ENCODE assay signal across 8 cellular contexts in the genomic region with DNA sequence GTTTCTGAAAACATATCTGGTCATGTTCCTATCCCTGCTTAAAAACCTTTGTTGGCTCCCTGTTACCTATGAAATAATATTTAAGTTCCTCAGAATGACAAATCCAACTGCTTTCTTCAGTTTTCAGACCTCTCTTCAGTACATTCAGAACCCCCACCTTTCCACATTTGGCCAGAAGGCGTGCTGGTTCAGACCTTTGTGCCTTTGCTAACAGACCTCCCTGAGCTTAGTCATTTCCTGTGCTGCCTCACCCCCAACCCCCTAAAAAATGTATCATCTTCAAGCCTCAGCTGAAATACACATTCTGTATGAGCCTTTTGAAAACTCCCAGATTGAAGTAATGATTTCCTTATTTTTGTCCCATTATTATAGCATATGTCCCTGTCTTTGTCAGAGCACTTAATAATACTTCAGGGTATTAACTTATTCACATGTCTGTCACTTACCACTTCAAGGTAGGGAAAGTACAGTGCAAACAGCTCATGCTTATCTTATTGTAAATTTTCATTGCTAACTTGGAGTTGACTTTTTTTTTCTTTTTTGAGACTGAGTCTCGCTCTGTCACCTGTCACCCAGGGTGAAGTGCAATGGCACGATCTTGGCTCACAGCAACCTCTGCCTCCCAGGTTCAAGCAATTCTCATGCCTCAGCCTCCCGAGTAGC. TPM values are rescaled to one million over a fixed set of nuclear protein-coding genes. Genes with fewer than 3 reads are reported as not detected.
DNase-seq lines count a peak whose midpoint lies in the region; ATAC-seq, FAIRE-seq and TF ChIP-seq lines count a peak whose summit lies in the region.

No MANE protein-coding gene starts in this region.

- no peaks in the 10 kb centered on the region for H3K36me3 ChIP-seq in mucosa of descending colon (ENCODE audit: low read depth)

- intact Hi-C loops in mucosa of descending colon (cut with DNase I, micrococcal nuclease), result no loop called here

- no peaks in the 10 kb centered on the region for H3K4me1 ChIP-seq in mucosa of descending colon (ENCODE audit: low read depth)

- peak; percentile 53 for ATAC-seq in mucosa of descending colon
- no peak for ATAC-seq in HG02678 (IDR thresholded peaks at IDR 0.05; ENCODE audit: unreplicated experiment)

- TF ChIP-seq CTCF in AG09319 (IDR thresholded peaks at IDR 0.05; ENCODE audit: low read depth, low read length) (peak; percentile 17), mucosa of descending colon (IDR thresholded peaks at IDR 0.05) (no peak)

- H3K4me3 ChIP-seq in mucosa of descending colon, result no peak overlapping the region

- no peaks in the 10 kb centered on the region for H3K9me3 ChIP-seq in mucosa of descending colon

- FAIRE-seq in RCC 7860 (lab: Jason Lieb, UNC), result peak; percentile 91

- DNase-seq in AG09319 (ENCODE audit: extremely low read depth, low read depth), result peak; percentile 27
- DNase-seq in RCC 7860 (ENCODE audit: low spot score), result peak; percentile 87
- DNase-seq in activated naive CD4-positive, alpha-beta T cell treated with anti-CD3 and anti-CD28 coated beads, Interleukin-2, amount 50 U/mL, for 16 hours, result peak; percentile 60
- no peak for DNase-seq in mucosa of descending colon
- no peak for DNase-seq in UCSD-AML1 (lab: John Stamatoyannopoulos, UW; ENCODE audit: unreplicated experiment)
- DNase-seq in NCI-H1436 (lab: John Stamatoyannopoulos, UW), result no peak
- DNase-seq in HT-29 (ENCODE audit: low spot score), result no peak

RNA-seq across cellular contexts. Expression of gene FAM217A, which starts 19.7 kb away (rescaled TPM):
- total RNA-seq in mucosa of descending colon, result not detected
- not detected in 2 replicates for total RNA-seq in HT-29 (2014; rRNA removed; shearing (Covaris generic))

Comparison
In these comparisons a context has a peak if more than half of its experiments do, and no peak if none do; other contexts are left out.
1. DNase-seq: peak in AG09319 (single experiment), RCC 7860 (single experiment) and activated naive CD4-positive, alpha-beta T cell treated with anti-CD3 and anti-CD28 coated beads, Interleukin-2, amount 50 U/mL, for 16 hours (single experiment); none in mucosa of descending colon (0 of 3), UCSD-AML1 (single experiment), NCI-H1436 (single experiment) and HT-29 (single experiment).